16 cellular contexts compared by ENCODE assay signal in the genomic region with DNA sequence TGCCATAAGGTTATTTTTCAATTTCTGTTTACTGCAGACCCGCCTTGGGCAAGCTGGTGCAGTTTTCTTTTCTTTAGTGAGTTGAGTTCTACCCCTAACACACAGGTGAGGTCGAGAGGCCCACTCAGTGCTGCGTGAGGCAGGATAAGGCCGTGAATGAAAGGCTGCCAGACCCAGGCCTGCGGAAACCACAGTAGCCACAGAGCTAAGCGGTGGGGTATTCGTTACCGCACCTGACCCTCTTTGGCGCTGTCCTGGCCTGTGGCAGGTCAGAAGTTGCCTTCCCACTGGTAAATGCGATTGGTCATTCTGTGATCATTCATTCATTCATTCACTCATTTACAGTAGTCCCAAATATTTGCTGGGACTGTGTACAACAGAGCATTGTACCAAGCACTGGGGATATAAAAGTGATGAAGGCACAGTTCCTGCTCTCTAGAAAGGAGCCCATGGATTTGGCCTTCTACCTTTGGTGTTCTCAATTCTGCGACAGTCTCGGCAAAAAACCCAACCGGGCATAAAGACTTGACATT.
"Had no signal": no experiment of that assay in that cellular context is flagged by ENCODE, and none has a peak within 500 bp of the region (broad histone marks: within the 10 kb centered on the region; RNA-seq: fewer than 3 reads in every experiment).

No MANE protein-coding gene starts in this region.

- H3K4me1 ChIP-seq: gastroesophageal sphincter, sigmoid colon, upper lobe of left lung, uterus had no signal

- H3K27me3 Mint-ChIP-seq: dendritic cell treated with granulocyte-macrophage colony-stimulating factor and Interleukin-4, amounts not matched to agents 40 ng/mL and 50 ng/mL, for 4 days; effector memory CD8-positive, alpha-beta T cell; naive thymus-derived CD4-positive, alpha-beta T cell; stimulated activated naive CD8-positive, alpha-beta T cell treated with anti-CD3 and anti-CD28 coated beads, Interleukin-15, Interleukin-2, amounts not matched to agents 100 ng/mL and 50 ng/mL, for 24 hours had no signal

- H3K4me3 Mint-ChIP-seq: dendritic cell treated with granulocyte-macrophage colony-stimulating factor and Interleukin-4, amounts not matched to agents 40 ng/mL and 50 ng/mL, for 4 days; effector memory CD8-positive, alpha-beta T cell; naive thymus-derived CD4-positive, alpha-beta T cell; neural crest cell; stimulated activated naive CD8-positive, alpha-beta T cell treated with anti-CD3 and anti-CD28 coated beads, Interleukin-15, Interleukin-2, amounts not matched to agents 100 ng/mL and 50 ng/mL, for 24 hours had no signal

- DNase-seq: effector memory CD8-positive, alpha-beta T cell; esophagus squamous epithelium; foreskin fibroblast; mammary epithelial cell; naive thymus-derived CD4-positive, alpha-beta T cell; ovary; sigmoid colon; tibial artery; upper lobe of left lung; uterus had no signal

- H3K36me3 ChIP-seq: esophagus squamous epithelium, gastroesophageal sphincter, ovary, right atrium auricular region, sigmoid colon, tibial artery, upper lobe of left lung, uterus had no signal

- H3K9me3 Mint-ChIP-seq: dendritic cell treated with granulocyte-macrophage colony-stimulating factor and Interleukin-4, amounts not matched to agents 40 ng/mL and 50 ng/mL, for 4 days; effector memory CD8-positive, alpha-beta T cell; naive thymus-derived CD4-positive, alpha-beta T cell; neural crest cell; stimulated activated naive CD8-positive, alpha-beta T cell treated with anti-CD3 and anti-CD28 coated beads, Interleukin-15, Interleukin-2, amounts not matched to agents 100 ng/mL and 50 ng/mL, for 24 hours had no signal

- H3K4me1 Mint-ChIP-seq: neural crest cell had no signal

- H3K4me3 ChIP-seq: esophagus squamous epithelium, gastroesophageal sphincter, ovary, right atrium auricular region, sigmoid colon, skin epidermis, tibial artery, upper lobe of left lung, uterus had no signal

- H3K27ac Mint-ChIP-seq: dendritic cell treated with granulocyte-macrophage colony-stimulating factor and Interleukin-4, amounts not matched to agents 40 ng/mL and 50 ng/mL, for 4 days; stimulated activated naive CD8-positive, alpha-beta T cell treated with anti-CD3 and anti-CD28 coated beads, Interleukin-15, Interleukin-2, amounts not matched to agents 100 ng/mL and 50 ng/mL, for 24 hours had no signal

- H3K9me3 ChIP-seq: esophagus squamous epithelium, gastroesophageal sphincter, ovary, right atrium auricular region, sigmoid colon, tibial artery, upper lobe of left lung, uterus had no signal

- H3K27ac ChIP-seq: esophagus squamous epithelium, gastroesophageal sphincter, ovary, right atrium auricular region, sigmoid colon, skin epidermis, tibial artery, upper lobe of left lung, uterus had no signal

- H3K27me3 ChIP-seq: esophagus squamous epithelium, gastroesophageal sphincter, ovary, right atrium auricular region, sigmoid colon, tibial artery, upper lobe of left lung, uterus had no signal

- ATAC-seq: effector memory CD8-positive, alpha-beta T cell; gastroesophageal sphincter; naive thymus-derived CD4-positive, alpha-beta T cell had no signal
